Comparison of ENCODE assay signal across 8 cellular contexts in the genomic region with DNA sequence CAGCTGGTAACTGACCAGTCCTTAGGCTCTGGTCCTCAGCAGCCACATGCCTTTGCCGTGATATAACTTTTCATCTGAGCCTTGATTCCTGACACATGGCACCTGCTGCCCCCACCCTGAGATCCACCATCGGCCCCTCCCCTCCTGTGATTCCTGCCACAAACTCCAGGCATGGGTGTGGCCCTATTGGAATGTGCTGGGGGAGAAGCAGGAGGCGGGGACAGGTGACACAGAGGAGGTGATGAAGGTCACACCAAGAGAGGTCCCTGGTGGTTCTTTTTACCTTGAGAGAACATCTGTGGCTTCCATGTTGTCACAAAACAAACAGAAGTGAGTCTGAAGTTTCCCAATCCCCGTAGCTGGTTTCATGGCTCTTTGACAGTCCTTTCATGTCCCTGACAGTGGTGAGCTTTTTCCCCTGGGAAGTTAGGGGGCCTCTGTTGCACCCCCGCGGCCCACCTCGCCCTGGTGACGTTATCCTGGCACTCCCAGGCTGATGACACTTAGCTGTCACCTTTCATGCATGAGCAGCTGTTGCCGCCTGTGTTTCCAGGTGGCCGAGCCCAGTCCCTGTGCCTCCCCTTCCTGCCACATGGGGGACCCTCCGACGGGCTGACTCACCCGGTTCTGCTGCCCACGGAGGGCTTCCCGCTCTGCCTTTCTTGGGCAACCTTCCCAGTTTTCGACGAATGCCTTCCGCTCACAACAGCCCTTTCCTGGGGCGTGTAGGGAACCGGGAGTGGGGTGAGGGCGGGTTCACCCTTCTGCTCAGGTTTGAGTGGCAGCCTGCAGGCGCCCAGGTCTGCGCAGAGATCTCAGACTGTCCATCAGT.
A peak's percentile ranks its signal among the peaks of the same experiment; 100 is the strongest.
DNase-seq lines count a peak whose midpoint lies in the region; ATAC-seq and TF ChIP-seq lines count a peak whose summit lies in the region.

No MANE protein-coding gene starts in this region.

- H3K36me3 ChIP-seq in heart left ventricle (no peaks in the 10 kb centered on the region), upper lobe of left lung (no peaks in the 10 kb centered on the region)

- intact Hi-C loops in heart left ventricle (cut with DNase I), result no loop called here

- CTCF ChIA-PET in activated CD4-positive, alpha-beta T cell treated with anti-CD3 and anti-CD28 coated beads, Interleukin-2, amount 10 ng/mL, durations not matched to agents 7 days and 5 days (lab: Charles Lee), result no interaction called here

- ATAC-seq in heart left ventricle, result peak in 3 of 4 donors; percentile 41 to 67 (median 54)
- peak; percentile 45 to 46 for ATAC-seq in upper lobe of left lung (ENCODE audit: low FRiP score in 2 of 2)
- ATAC-seq in HG03135 (IDR thresholded peaks at IDR 0.05; ENCODE audit: unreplicated experiment), result no peak
- ATAC-seq in activated T-cell treated with anti-CD3 and anti-CD28 coated beads, Interleukin-2, amount 50 U/mL, for 72 hours (replicated peaks in 1 of 2), result no peak

- TF ChIP-seq EP300 in upper lobe of left lung (IDR thresholded peaks at IDR 0.05), result peak in 2 of 4 donors; percentile 10 to 19

- TF ChIP-seq CTCF in heart left ventricle (IDR thresholded peaks at IDR 0.05) (peak in 6 of 12 donors; percentile 9 to 38 (median 28)), upper lobe of left lung (IDR thresholded peaks at IDR 0.05) (peak in 4 of 6 experiments; percentile 16 to 47 (median 39))

- no peaks in the 10 kb centered on the region for H3K36me3 Mint-ChIP-seq in activated CD4-positive, alpha-beta T cell treated with anti-CD3 and anti-CD28 coated beads, Interleukin-2, amount 10 ng/mL, durations not matched to agents 7 days and 5 days (ENCODE audit: low read depth)
- H3K36me3 Mint-ChIP-seq in activated T-cell treated with anti-CD3 and anti-CD28 coated beads, Interleukin-2, amount 50 U/mL, for 72 hours (ENCODE audit: insufficient read depth in 2 of 2), result peaks cover 9 to 10% of the 10 kb centered on the region in 2 donors

- POLR2A ChIA-PET in activated CD4-positive, alpha-beta T cell treated with anti-CD3 and anti-CD28 coated beads, Interleukin-2, amount 10 ng/mL, durations not matched to agents 7 days and 5 days (lab: Charles Lee), result no interaction called here

- H3K27me3 Mint-ChIP-seq in activated CD4-positive, alpha-beta T cell treated with anti-CD3 and anti-CD28 coated beads, Interleukin-2, amount 10 ng/mL, durations not matched to agents 7 days and 5 days, result peaks cover 23% of the 10 kb centered on the region
- H3K27me3 Mint-ChIP-seq in activated T-cell treated with anti-CD3 and anti-CD28 coated beads, Interleukin-2, amount 50 U/mL, for 72 hours (ENCODE audit: low read depth), result peaks cover 27% of the 10 kb centered on the region

- no peak overlapping the region for H3K4me3 Mint-ChIP-seq in activated CD4-positive, alpha-beta T cell treated with anti-CD3 and anti-CD28 coated beads, Interleukin-2, amount 10 ng/mL, durations not matched to agents 7 days and 5 days
- H3K4me3 Mint-ChIP-seq in activated T-cell treated with anti-CD3 and anti-CD28 coated beads, Interleukin-2, amount 50 U/mL, for 72 hours, result no peak overlapping the region

- no peak overlapping the region for H3K27ac ChIP-seq in heart left ventricle
- peak overlapping the region in 1 of 4 donors; percentile 69 for H3K27ac ChIP-seq in upper lobe of left lung

- TF ChIP-seq POLR2A in heart left ventricle (IDR thresholded peaks at IDR 0.05), result no peak
- no peak for TF ChIP-seq POLR2A in upper lobe of left lung (IDR thresholded peaks at IDR 0.05)

- H3K4me3 ChIP-seq in heart left ventricle (no peak overlapping the region), upper lobe of left lung (peak overlapping the region in 1 of 4 donors; percentile 3)

- H3K27me3 ChIP-seq in heart left ventricle, result peaks cover 0 to 32% (median 14%) of the 10 kb centered on the region in 9 donors
- peaks cover 0 to 2% (median 0%) of the 10 kb centered on the region in 4 donors for H3K27me3 ChIP-seq in upper lobe of left lung

- H3K9me3 ChIP-seq in heart left ventricle, result peaks cover 0 to 29% (median 5%) of the 10 kb centered on the region in 12 donors
- H3K9me3 ChIP-seq in upper lobe of left lung, result peaks cover 0 to 15% (median 4%) of the 10 kb centered on the region in 4 donors

- H3K9me3 Mint-ChIP-seq in activated CD4-positive, alpha-beta T cell treated with anti-CD3 and anti-CD28 coated beads, Interleukin-2, amount 10 ng/mL, durations not matched to agents 7 days and 5 days, result peaks cover 10% of the 10 kb centered on the region
- H3K9me3 Mint-ChIP-seq in activated T-cell treated with anti-CD3 and anti-CD28 coated beads, Interleukin-2, amount 50 U/mL, for 72 hours, result peaks cover 8 to 12% of the 10 kb centered on the region in 2 donors

- no peaks in the 10 kb centered on the region for H3K4me1 Mint-ChIP-seq in activated CD4-positive, alpha-beta T cell treated with anti-CD3 and anti-CD28 coated beads, Interleukin-2, amount 10 ng/mL, durations not matched to agents 7 days and 5 days
- H3K4me1 Mint-ChIP-seq in activated T-cell treated with anti-CD3 and anti-CD28 coated beads, Interleukin-2, amount 50 U/mL, for 72 hours (ENCODE audit: low read depth), result no peaks in the 10 kb centered on the region

- peak; percentile 16 for DNase-seq in activated CD4-positive, alpha-beta T cell treated with anti-CD3 and anti-CD28 coated beads for 48 hours
- DNase-seq in activated CD4-positive, alpha-beta T cell treated with anti-CD3 and anti-CD28 coated beads, Interleukin-2, amount 10 ng/mL, durations not matched to agents 7 days and 5 days, result no peak
- DNase-seq in RPMI7951 (ENCODE audit: low read depth) (peak; percentile 35), heart left ventricle (no peak), upper lobe of left lung (peak; percentile 57 to 64)
- DNase-seq in activated CD8-positive, alpha-beta memory T cell treated with anti-CD3 and anti-CD28 coated beads, Interleukin-2, amount 50 U/mL, for 48 hours, result no peak
- no peak for DNase-seq in activated T-cell treated with anti-CD3 and anti-CD28 coated beads, Interleukin-2, amount 50 U/mL, for 72 hours

- H3K4me1 ChIP-seq in heart left ventricle (peaks cover 0 to 8% (median 0%) of the 10 kb centered on the region in 12 donors), upper lobe of left lung (peaks cover 8 to 19% (median 12%) of the 10 kb centered on the region in 4 donors)

- 18 to 24% (median 20%) methylated on average over 15 to 23 of the region's 23 CpGs for WGBS in heart left ventricle, 4 donors
- 14 to 29% methylated on average over 10 to 16 of the region's 23 CpGs for WGBS in upper lobe of left lung, 2 donors

- no peak overlapping the region for H3K27ac Mint-ChIP-seq in activated CD4-positive, alpha-beta T cell treated with anti-CD3 and anti-CD28 coated beads, Interleukin-2, amount 10 ng/mL, durations not matched to agents 7 days and 5 days
- H3K27ac Mint-ChIP-seq in activated T-cell treated with anti-CD3 and anti-CD28 coated beads, Interleukin-2, amount 50 U/mL, for 72 hours, result no peak overlapping the region

Comparison
In these comparisons a context has a peak if more than half of its experiments do, and no peak if none do; other contexts are left out.
1. DNase-seq: peak in activated CD4-positive, alpha-beta T cell treated with anti-CD3 and anti-CD28 coated beads for 48 hours (single experiment), RPMI7951 (single experiment) and upper lobe of left lung (2 of 2); none in activated CD4-positive, alpha-beta T cell treated with anti-CD3 and anti-CD28 coated beads, Interleukin-2, amount 10 ng/mL, durations not matched to agents 7 days and 5 days (single experiment), heart left ventricle (0 of 5), activated CD8-positive, alpha-beta memory T cell treated with anti-CD3 and anti-CD28 coated beads, Interleukin-2, amount 50 U/mL, for 48 hours (single experiment) and activated T-cell treated with anti-CD3 and anti-CD28 coated beads, Interleukin-2, amount 50 U/mL, for 72 hours (0 of 2).
2. ATAC-seq: peak in heart left ventricle (3 of 4) and upper lobe of left lung (2 of 2); none in HG03135 (single experiment) and activated T-cell treated with anti-CD3 and anti-CD28 coated beads, Interleukin-2, amount 50 U/mL, for 72 hours (0 of 2).